ENCODE assay signal across 8 cellular contexts in the genomic region with DNA sequence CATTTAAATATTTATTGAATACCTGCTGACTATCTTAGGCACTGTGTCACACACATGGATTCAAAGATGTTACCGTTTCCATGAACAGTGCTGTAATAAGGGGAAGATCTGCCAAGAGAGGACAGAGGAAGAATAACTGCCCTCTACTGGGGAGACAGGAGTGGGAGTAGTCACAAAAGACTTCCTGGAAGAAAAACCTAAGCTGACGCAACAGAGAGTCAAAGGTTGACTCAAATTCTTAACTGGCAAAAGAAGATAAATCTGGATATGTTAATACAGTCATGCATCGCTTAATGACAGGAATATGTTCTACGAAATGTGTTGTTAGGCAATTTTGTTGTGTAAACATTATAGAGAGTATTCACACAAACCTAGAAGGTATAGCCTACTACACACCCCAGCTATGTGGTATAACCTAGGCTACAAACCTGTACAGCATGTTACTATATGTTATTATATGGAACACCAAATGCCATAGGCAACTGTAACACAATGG. TPM values are rescaled to one million over a fixed set of nuclear protein-coding genes. Genes with fewer than 3 reads are reported as not detected.
DNase-seq lines count a peak whose midpoint lies in the region; ATAC-seq and TF ChIP-seq lines count a peak whose summit lies in the region.

No MANE protein-coding gene starts in this region.

- H3K4me3 ChIP-seq in HEK293 (ENCODE audit: low read depth, low read length) (no peak overlapping the region), ovary (no peak overlapping the region)

- ATAC-seq in T-cell (replicated peaks in 1 of 4), result peak; percentile 34 to 60 (median 54)
- no peak for ATAC-seq in GM18870 (IDR thresholded peaks at IDR 0.05; ENCODE audit: unreplicated experiment)
- no peak for ATAC-seq in HG03439 (IDR thresholded peaks at IDR 0.05; ENCODE audit: unreplicated experiment)
- no peak for ATAC-seq in GM19035 (IDR thresholded peaks at IDR 0.05; ENCODE audit: unreplicated experiment)

- no peak for TF ChIP-seq EP300 in ovary (IDR thresholded peaks at IDR 0.05)

- POLR2A ChIA-PET in HEK293 (lab: Yijun Ruan, JAX), result interaction anchor here (1.1 kb wide), 1 partner anchor 74 kb away, joined by 4 read pairs; no protein-coding TSS in a partner anchor
- POLR2A ChIA-PET in T-cell (lab: Charles Lee), result no interaction called here

- intact Hi-C loops in ovary (cut with DNase I), result loop anchor here in 3 of 4 donors (5.0 to 10.0 kb wide), 3 partner anchors 194 to 239 kb away; no protein-coding TSS in a partner anchor

- WGBS in ovary, 3 donors, result 29 to 34% (median 32%) methylated on average over 4 of the region's 4 CpGs

- H3K27me3 Mint-ChIP-seq in T-cell, result no peaks in the 10 kb centered on the region

- H3K4me3 Mint-ChIP-seq in T-cell, result no peak overlapping the region

- TF ChIP-seq CTCF in HEK293 (tag by site-specific recombination; IDR thresholded peaks at IDR 0.05) (no peak), ovary (IDR thresholded peaks at IDR 0.05) (peak; percentile 8 to 59 (median 50))

- no peaks in the 10 kb centered on the region for H3K9me3 Mint-ChIP-seq in T-cell

- peaks cover 17 to 19% of the 10 kb centered on the region in 2 experiments for H3K36me3 ChIP-seq in HEK293 (ENCODE audit: control insufficient read depth in 2 of 2, insufficient read depth in 1 of 2, low read length in 2 of 2)
- no peaks in the 10 kb centered on the region for H3K36me3 ChIP-seq in ovary

- CTCF ChIA-PET in HEK293 (lab: Yijun Ruan, JAX) (interaction anchor here (0.5 to 3.8 kb wide), 11 partner anchors 11 to 276 kb away, joined by 3 to 27 read pairs (median 3); no protein-coding TSS in a partner anchor), T-cell (lab: Charles Lee) (interaction anchor here (0.6 to 1.0 kb wide), 4 partner anchors 108 to 1154 kb away, joined by 3 to 4 read pairs (median 3); no protein-coding TSS in a partner anchor)

- H3K27ac ChIP-seq in HEK293 (ENCODE audit: extremely low read depth, low read depth, low read length) (no peak overlapping the region), ovary (no peak overlapping the region)

- H3K4me1 ChIP-seq in HEK293 (ENCODE audit: control insufficient read depth, insufficient read depth, low read length), result no peaks in the 10 kb centered on the region
- H3K4me1 ChIP-seq in ovary (ENCODE audit: insufficient read depth), result peaks cover 11% of the 10 kb centered on the region

- peak; percentile 87 to 91 for DNase-seq in AML-193 (lab: John Stamatoyannopoulos, UW)
- no peak for DNase-seq in T-cell
- peak; percentile 96 for DNase-seq in fibroblast of peridontal ligament (ENCODE audit: extremely low read depth)
- DNase-seq in ovary, result peak in 1 of 5 donors; percentile 44

- H3K27me3 ChIP-seq in ovary, result no peaks in the 10 kb centered on the region

- H3K4me1 Mint-ChIP-seq in T-cell, result peaks cover 5 to 18% (median 12%) of the 10 kb centered on the region in 3 donors

- H3K9me3 ChIP-seq in HEK293 (ENCODE audit: control insufficient read depth, insufficient read depth, low read depth, low read length) (no peaks in the 10 kb centered on the region), ovary (no peaks in the 10 kb centered on the region)

- no peak overlapping the region for H3K27ac Mint-ChIP-seq in T-cell

- H3K36me3 Mint-ChIP-seq in T-cell, result peaks cover 28% of the 10 kb centered on the region

- TF ChIP-seq POLR2A in ovary (IDR thresholded peaks at IDR 0.05), result no peak

TF ChIP-seq in HEK293, 187 proteins besides CTCF, POLR2A, EP300 and RAD21:
- TF ChIP-seq SCRT2 (tag by site-specific recombination; IDR thresholded peaks at IDR 0.05), result no peak
- peak; percentile 24; the same call in 1 of the 2 replicates for TF ChIP-seq ZNF654 (tag by site-specific recombination; IDR thresholded peaks at IDR 0.05; ENCODE audit: low read depth)
- TF ChIP-seq ZNF660 (tag by site-specific recombination; IDR thresholded peaks at IDR 0.05), result 0 out of 2 replicates have a peak, but pooled peaks have one; percentile 30
- TF ChIP-seq, protein P1, sequence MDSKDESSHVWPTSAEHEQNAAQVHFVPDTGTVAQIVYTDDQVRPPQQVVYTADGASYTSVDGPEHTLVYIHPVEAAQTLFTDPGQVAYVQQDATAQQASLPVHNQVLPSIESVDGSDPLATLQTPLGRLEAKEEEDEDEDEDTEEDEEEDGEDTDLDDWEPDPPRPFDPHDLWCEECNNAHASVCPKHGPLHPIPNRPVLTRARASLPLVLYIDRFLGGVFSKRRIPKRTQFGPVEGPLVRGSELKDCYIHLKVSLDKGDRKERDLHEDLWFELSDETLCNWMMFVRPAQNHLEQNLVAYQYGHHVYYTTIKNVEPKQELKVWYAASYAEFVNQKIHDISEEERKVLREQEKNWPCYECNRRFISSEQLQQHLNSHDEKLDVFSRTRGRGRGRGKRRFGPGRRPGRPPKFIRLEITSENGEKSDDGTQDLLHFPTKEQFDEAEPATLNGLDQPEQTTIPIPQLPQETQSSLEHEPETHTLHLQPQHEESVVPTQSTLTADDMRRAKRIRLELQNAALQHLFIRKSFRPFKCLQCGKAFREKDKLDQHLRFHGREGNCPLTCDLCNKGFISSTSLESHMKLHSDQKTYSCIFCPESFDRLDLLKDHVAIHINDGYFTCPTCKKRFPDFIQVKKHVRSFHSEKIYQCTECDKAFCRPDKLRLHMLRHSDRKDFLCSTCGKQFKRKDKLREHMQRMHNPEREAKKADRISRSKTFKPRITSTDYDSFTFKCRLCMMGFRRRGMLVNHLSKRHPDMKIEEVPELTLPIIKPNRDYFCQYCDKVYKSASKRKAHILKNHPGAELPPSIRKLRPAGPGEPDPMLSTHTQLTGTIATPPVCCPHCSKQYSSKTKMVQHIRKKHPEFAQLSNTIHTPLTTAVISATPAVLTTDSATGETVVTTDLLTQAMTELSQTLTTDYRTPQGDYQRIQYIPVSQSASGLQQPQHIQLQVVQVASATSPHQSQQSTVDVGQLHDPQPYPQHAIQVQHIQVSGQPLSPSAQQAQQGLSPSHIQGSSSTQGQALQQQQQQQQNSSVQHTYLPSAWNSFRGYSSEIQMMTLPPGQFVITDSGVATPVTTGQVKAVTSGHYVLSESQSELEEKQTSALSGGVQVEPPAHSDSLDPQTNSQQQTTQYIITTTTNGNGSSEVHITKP (tag by site-specific recombination; IDR thresholded peaks at IDR 0.05), result 0 out of 2 replicates have a peak, but pooled peaks have one; percentile 18
- TF ChIP-seq, protein P2, sequence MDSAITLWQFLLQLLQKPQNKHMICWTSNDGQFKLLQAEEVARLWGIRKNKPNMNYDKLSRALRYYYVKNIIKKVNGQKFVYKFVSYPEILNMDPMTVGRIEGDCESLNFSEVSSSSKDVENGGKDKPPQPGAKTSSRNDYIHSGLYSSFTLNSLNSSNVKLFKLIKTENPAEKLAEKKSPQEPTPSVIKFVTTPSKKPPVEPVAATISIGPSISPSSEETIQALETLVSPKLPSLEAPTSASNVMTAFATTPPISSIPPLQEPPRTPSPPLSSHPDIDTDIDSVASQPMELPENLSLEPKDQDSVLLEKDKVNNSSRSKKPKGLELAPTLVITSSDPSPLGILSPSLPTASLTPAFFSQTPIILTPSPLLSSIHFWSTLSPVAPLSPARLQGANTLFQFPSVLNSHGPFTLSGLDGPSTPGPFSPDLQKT (IDR thresholded peaks at IDR 0.05; ENCODE audit: borderline replicate concordance, low read depth, low read length), result no peak
TF ChIP-seq in HEK293: peak in this region for 3.

RNA-seq across cellular contexts. Expression of a gene that starts 51.5 kb away (rescaled TPM):
- total RNA-seq in T-cell, result 10 to 100 TPM; 60.3 to 80.8 (median 64.2) TPM
- total RNA-seq in ovary, result 10 to 100 TPM; 24.9 to 50.1 (median 42.4) TPM
- polyA plus RNA-seq in ovary, result 10 to 100 TPM; 25.4 to 42.5 TPM

Comparison
In these comparisons a context has a peak if more than half of its experiments do, and no peak if none do; other contexts are left out.
1. DNase-seq: peak in AML-193 (2 of 2) and fibroblast of peridontal ligament (single experiment); none in T-cell (0 of 34).
2. ATAC-seq: peak in T-cell (4 of 4); none in GM18870 (single experiment), HG03439 (single experiment) and GM19035 (single experiment).